Comparison of ENCODE assay signal across 11 cellular contexts in the genomic region with DNA sequence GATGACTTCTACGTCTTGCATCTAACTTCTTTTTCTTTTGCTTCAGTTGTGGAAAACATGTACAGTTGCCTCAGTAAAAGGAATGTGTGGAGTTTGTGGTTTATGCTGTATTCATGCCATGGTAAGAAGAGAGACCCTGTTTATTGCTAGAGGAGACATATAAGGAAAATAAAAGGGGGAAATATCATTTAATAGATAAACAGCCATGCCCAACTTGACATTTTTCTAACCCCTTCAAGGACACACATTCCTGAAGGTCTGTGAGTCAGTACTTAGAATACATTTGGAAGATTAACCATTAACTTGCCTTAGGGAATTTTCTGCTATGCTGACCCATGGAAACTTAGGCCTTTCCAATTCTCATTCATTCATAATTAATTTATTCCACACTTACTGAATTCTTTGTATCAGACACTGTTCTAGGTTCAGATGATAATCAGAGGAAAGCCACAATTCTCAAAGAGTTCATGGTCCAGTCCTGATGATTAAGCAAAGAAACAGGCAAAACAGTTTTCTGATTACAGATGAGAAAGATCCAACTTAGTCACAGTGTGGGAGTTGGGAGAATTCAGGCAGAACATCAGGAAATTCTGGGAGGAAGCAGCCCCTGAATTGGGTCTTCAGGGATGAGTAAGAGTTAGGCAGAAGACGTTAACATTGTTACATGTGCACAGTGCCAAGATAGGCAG.
DNase-seq lines count a peak whose midpoint lies in the region; ATAC-seq and TF ChIP-seq lines count a peak whose summit lies in the region.
"Had no signal": no experiment of that assay in that cellular context is flagged by ENCODE, and none has a peak within 500 bp of the region (broad histone marks: within the 10 kb centered on the region; RNA-seq: fewer than 3 reads in every experiment).

No MANE protein-coding gene starts in this region.

- no peak for ATAC-seq in HG02981 (IDR thresholded peaks at IDR 0.05; ENCODE audit: unreplicated experiment)
- ATAC-seq: K562 had no signal

- no peaks in the 10 kb centered on the region for H3K27me3 ChIP-seq in smooth muscle cell (ENCODE audit: low read depth)

- peak overlapping the region; percentile 75 for H3K27ac ChIP-seq in VCaP
- peak overlapping the region; percentile 91 for H3K27ac ChIP-seq in smooth muscle cell (ENCODE audit: low read depth)

- no peak for TF ChIP-seq CTCF in VCaP (conservative IDR thresholded peaks at IDR 0.05)
- no peak for TF ChIP-seq CTCF in smooth muscle cell (IDR thresholded peaks at IDR 0.05; ENCODE audit: borderline replicate concordance, insufficient read depth, poor library complexity, severe bottlenecking)

- H3F3A ChIP-seq in smooth muscle cell (ENCODE audit: low read depth) = peaks cover 26% of the 10 kb centered on the region

- peaks cover 44% of the 10 kb centered on the region for H3K4me1 ChIP-seq in smooth muscle cell (ENCODE audit: low read depth)

- H3K79me2 ChIP-seq in smooth muscle cell (ENCODE audit: low read depth) = no peaks in the 10 kb centered on the region

- H4K20me1 ChIP-seq in smooth muscle cell (ENCODE audit: low read depth) = no peaks in the 10 kb centered on the region

- H3K9ac ChIP-seq in smooth muscle cell (ENCODE audit: low read depth) = peak overlapping the region; percentile 50

- no peaks in the 10 kb centered on the region for H3K9me3 ChIP-seq in smooth muscle cell (replicated peaks; ENCODE audit: low read depth)

- H3K4me3 ChIP-seq in smooth muscle cell = no peak overlapping the region
- H3K4me3 ChIP-seq: K562 had no signal

- H2AFZ ChIP-seq in smooth muscle cell (ENCODE audit: low read depth) = no peak overlapping the region

- no peaks in the 10 kb centered on the region for H3K36me3 ChIP-seq in smooth muscle cell (ENCODE audit: low read depth)

- DNase-seq in H4 (ENCODE audit: low spot score) (peak; percentile 88), glomerular endothelial cell (ENCODE audit: extremely low read depth, low read depth, low spot score) (peak; percentile 74), smooth muscle cell (lab: John Stamatoyannopoulos, UW; ENCODE audit: unreplicated experiment) (no peak)
- no peak for DNase-seq in activated CD4-positive, alpha-beta T cell treated with anti-CD3 and anti-CD28 coated beads, Interleukin-2, amount 50 U/mL, for 1 hour
- DNase-seq in stimulated activated CD4-positive, alpha-beta T cell treated with anti-CD3 and anti-CD28 coated beads, Interleukin-1b, Interleukin-23, amount 100 ng/mL, for 48 hours = no peak
- DNase-seq: activated CD8-positive, alpha-beta memory T cell treated with anti-CD3 and anti-CD28 coated beads, Interleukin-2, amount 50 U/mL, for 48 hours; NCI-H510A; posterior cingulate gyrus had no signal

- 3% methylated on average over 2 of the region's 2 CpGs for WGBS in smooth muscle cell (ENCODE audit: low lambda C conversion rate)

- H3K4me2 ChIP-seq in smooth muscle cell = peak overlapping the region; percentile 61

Comparison
In these comparisons a context has a peak if more than half of its experiments do, and no peak if none do; other contexts are left out.
1. DNase-seq: peak in H4 (single experiment) and glomerular endothelial cell (single experiment); none in smooth muscle cell (single experiment), activated CD4-positive, alpha-beta T cell treated with anti-CD3 and anti-CD28 coated beads, Interleukin-2, amount 50 U/mL, for 1 hour (single experiment) and stimulated activated CD4-positive, alpha-beta T cell treated with anti-CD3 and anti-CD28 coated beads, Interleukin-1b, Interleukin-23, amount 100 ng/mL, for 48 hours (single experiment).